1 cellular context compared by ENCODE assay signal in genomic region chr5:139197710-139198669, GRCh38.
TF ChIP-seq lines count a peak whose summit lies in the region.

Gene SIL1, minus strand, starts transcription at chr5:139198368. Its CDS starts 70,525 bp downstream, at chr5:139127843.

TF ChIP-seq in K562, 482 proteins besides CTCF, POLR2A, EP300 and RAD21 (continued from another document and continues in another):
- no peak for TF ChIP-seq AFF1 (IDR thresholded peaks at IDR 0.05; ENCODE audit: low read depth in 1 of 2, partially characterized antibody in 2 of 2)
- TF ChIP-seq POLR2G (IDR thresholded peaks at IDR 0.05; ENCODE audit: low read depth, low read length), result peak; percentile 98
- TF ChIP-seq L3MBTL2 (IDR thresholded peaks at IDR 0.05), result peak; percentile 81
- TF ChIP-seq ZNF449 (CRISPR knock-in tag; IDR thresholded peaks at IDR 0.05), result no peak
- TF ChIP-seq THAP7 (CRISPR knock-in tag; IDR thresholded peaks at IDR 0.05), result no peak
- no peak for TF ChIP-seq JUND (IDR thresholded peaks at IDR 0.05; ENCODE audit: borderline replicate concordance, low read depth, low read length)
- no peak; the same call in 2 of the 3 replicates for TF ChIP-seq JUND (tag; IDR thresholded peaks at IDR 0.05; ENCODE audit: borderline replicate concordance, low read depth, low read length)
- TF ChIP-seq FIP1L1 (IDR thresholded peaks at IDR 0.05; ENCODE audit: low read depth, low read length, poor library complexity, severe bottlenecking), result peak; percentile 24
- no peak for TF ChIP-seq DNMT1 (IDR thresholded peaks at IDR 0.05)
- no peak for TF ChIP-seq E2F4 (CRISPR knock-in tag; IDR thresholded peaks at IDR 0.05; ENCODE audit: low read depth)
- TF ChIP-seq NFRKB (IDR thresholded peaks at IDR 0.05; ENCODE audit: low read depth), result peak; percentile 84
- TF ChIP-seq GTF2A2 (tag; IDR thresholded peaks at IDR 0.05), result no peak
- no peak for TF ChIP-seq TOE1 (IDR thresholded peaks at IDR 0.05; ENCODE audit: borderline replicate concordance)
- TF ChIP-seq TOE1 (CRISPR knock-in tag; IDR thresholded peaks at IDR 0.05; ENCODE audit: borderline replicate concordance, low read depth), result no peak
- no peak for TF ChIP-seq HDAC2 (IDR thresholded peaks at IDR 0.05)
- peak; percentile 70; the same call in 1 of the 2 replicates for TF ChIP-seq TARDBP (IDR thresholded peaks at IDR 0.05)
- peak; percentile 92 for TF ChIP-seq POLR2AphosphoS5 (IDR thresholded peaks at IDR 0.05; ENCODE audit: control insufficient read depth, insufficient read depth, low read depth, low read length)
- TF ChIP-seq SMAD2 (IDR thresholded peaks at IDR 0.05; ENCODE audit: low read depth, low read length), result no peak
- peak; percentile 99 for TF ChIP-seq VEZF1 (CRISPR knock-in tag; IDR thresholded peaks at IDR 0.05)
- no peak for TF ChIP-seq SP2 (IDR thresholded peaks at IDR 0.05; ENCODE audit: extremely low read depth, low read depth, low read length, poor library complexity, severe bottlenecking)
- no peak for TF ChIP-seq HDAC1 (IDR thresholded peaks at IDR 0.05)
- no peak for TF ChIP-seq FUS (optimal IDR thresholded peaks at IDR 0.05; ENCODE audit: low read depth, low read length)
- TF ChIP-seq BRF2 (IDR thresholded peaks at IDR 0.05; ENCODE audit: borderline replicate concordance, insufficient read depth, insufficient read length), result no peak
- no peak for TF ChIP-seq CHD4 (IDR thresholded peaks at IDR 0.05; ENCODE audit: insufficient read depth, insufficient replicate concordance, low read depth, low read length, poor library complexity, severe bottlenecking)
- no peak for TF ChIP-seq ZNF282 (CRISPR knock-in tag; IDR thresholded peaks at IDR 0.05)
- TF ChIP-seq NR4A1 (CRISPR knock-in tag; IDR thresholded peaks at IDR 0.05), result no peak
- peak; percentile 55; the same call in 1 of the 2 replicates for TF ChIP-seq NR4A1 (tag; IDR thresholded peaks at IDR 0.05)
- no peak for TF ChIP-seq MITF (IDR thresholded peaks at IDR 0.05)
- no peak for TF ChIP-seq ZNF174 (CRISPR knock-in tag; IDR thresholded peaks at IDR 0.05)
- TF ChIP-seq ATF7 (IDR thresholded peaks at IDR 0.05), result peak; percentile 71; the same call in 1 of the 2 replicates
- TF ChIP-seq RBM39 (optimal IDR thresholded peaks at IDR 0.05; ENCODE audit: low read depth, low read length), result peak; percentile 81
- no peak for TF ChIP-seq ZNF717 (CRISPR knock-in tag; IDR thresholded peaks at IDR 0.05)
- peak; percentile 60 for TF ChIP-seq RBM25 (IDR thresholded peaks at IDR 0.05; ENCODE audit: low read depth, low read length, severe bottlenecking)
- TF ChIP-seq USF2 (CRISPR knock-in tag; IDR thresholded peaks at IDR 0.05), result 0 out of 2 replicates have a peak, but pooled peaks have one; percentile 13
- TF ChIP-seq ZNF3 (CRISPR knock-in tag; IDR thresholded peaks at IDR 0.05), result no peak
- TF ChIP-seq GTF3C2 (IDR thresholded peaks at IDR 0.05; ENCODE audit: borderline replicate concordance, extremely low read depth, insufficient read length), result no peak
- TF ChIP-seq ZNF76 (CRISPR knock-in tag; IDR thresholded peaks at IDR 0.05; ENCODE audit: borderline replicate concordance), result peak; percentile 73; the same call in 1 of the 2 replicates
- TF ChIP-seq FOXK2 (conservative IDR thresholded peaks at IDR 0.05 in 1 of 2, IDR thresholded peaks at IDR 0.05 in 1 of 2; ENCODE audit: low read depth in 2 of 2), result no peak; a peak in 2 of 4 replicates
- TF ChIP-seq ZNF589 (CRISPR knock-in tag; IDR thresholded peaks at IDR 0.05; ENCODE audit: low read depth), result no peak
- TF ChIP-seq ZBTB11 (CRISPR knock-in tag; IDR thresholded peaks at IDR 0.05), result 0 out of 6 replicates have a peak, but pooled peaks of 1 of the 3 experiments have one; percentile 39
- TF ChIP-seq YBX1 (IDR thresholded peaks at IDR 0.05), result no peak
- peak; percentile 76 for TF ChIP-seq ZNF143 (CRISPR knock-in tag; IDR thresholded peaks at IDR 0.05)
- TF ChIP-seq IRF2 (CRISPR knock-in tag; IDR thresholded peaks at IDR 0.05), result no peak; the same call in 1 of the 2 replicates
- TF ChIP-seq ELF2 (CRISPR knock-in tag; IDR thresholded peaks at IDR 0.05), result no peak
- TF ChIP-seq ZNF551 (CRISPR knock-in tag; IDR thresholded peaks at IDR 0.05), result no peak
- peak; percentile 80 for TF ChIP-seq EP400 (IDR thresholded peaks at IDR 0.05)
